Comparison of ENCODE assay signal across 10 cellular contexts in genomic region chr9:129613520-129614175, GRCh38. TPM values are rescaled to one million over a fixed set of nuclear protein-coding genes. Genes with fewer than 3 reads are reported as not detected.
DNase-seq lines count a peak whose midpoint lies in the region; ATAC-seq and TF ChIP-seq lines count a peak whose summit lies in the region.
"Had no signal": no experiment of that assay in that cellular context is flagged by ENCODE, and none has a peak within 500 bp of the region (broad histone marks: within the 10 kb centered on the region; RNA-seq: fewer than 3 reads in every experiment).

No MANE protein-coding gene starts in this region.

- TF ChIP-seq POLR2A in stomach (IDR thresholded peaks at IDR 0.05) (no peak), testis (IDR thresholded peaks at IDR 0.05) (no peak)

- peaks cover 18 to 48% (median 37%) of the 10 kb centered on the region in 4 donors for H3K4me1 ChIP-seq in stomach
- H3K4me1 ChIP-seq in testis, result peaks cover 19% of the 10 kb centered on the region

- H3K9me3 ChIP-seq in stomach (no peaks in the 10 kb centered on the region), testis (no peaks in the 10 kb centered on the region)

- H3K36me3 ChIP-seq in kidney epithelial cell (ENCODE audit: control insufficient read depth, insufficient read depth, low read length) (no peaks in the 10 kb centered on the region), stomach (no peaks in the 10 kb centered on the region), testis (ENCODE audit: low read depth, missing control alignments) (no peaks in the 10 kb centered on the region)

- DNase-seq in NCI-H146 (lab: John Stamatoyannopoulos, UW) (peak; percentile 14), NCI-H146 treated with DMSO at 0.1 percent for 48 hours (lab: John Stamatoyannopoulos, UW; ENCODE audit: unreplicated experiment) (no peak), kidney epithelial cell (ENCODE audit: low read depth) (no peak), stomach (no peak), HT-29 (ENCODE audit: low spot score) (no peak), testis (no peak)
- DNase-seq: activated CD8-positive, alpha-beta memory T cell treated with anti-CD3 and anti-CD28 coated beads for 24 hours; NCI-H1048 had no signal

- intact Hi-C loops in stomach (cut with DNase I; ENCODE audit: low total_unique reads), result loop anchor here (5.0 kb wide), 1 partner anchor 476 kb away; no protein-coding TSS in a partner anchor
- intact Hi-C loops in testis (cut with DNase I; ENCODE audit: low total_unique reads), result no loop called here

- peak overlapping the region; percentile 94 for H3K27ac ChIP-seq in angular gyrus (ENCODE audit: low read depth, low read length)
- peak overlapping the region in 4 of 5 donors; percentile 36 to 63 (median 37) for H3K27ac ChIP-seq in stomach
- no peak overlapping the region for H3K27ac ChIP-seq in testis

- H3K4me3 ChIP-seq in kidney epithelial cell (ENCODE audit: low read depth, low read length) (no peak overlapping the region), stomach (no peak overlapping the region), testis (no peak overlapping the region)

- TF ChIP-seq CTCF in kidney epithelial cell (IDR thresholded peaks at IDR 0.05; ENCODE audit: insufficient read depth, low read length, poor library complexity, severe bottlenecking) (peak; percentile 14), stomach (IDR thresholded peaks at IDR 0.05) (no peak), testis (IDR thresholded peaks at IDR 0.05) (no peak)

- ATAC-seq in HG03571 (IDR thresholded peaks at IDR 0.05; ENCODE audit: unreplicated experiment), result no peak

- H3K27me3 ChIP-seq in kidney epithelial cell (ENCODE audit: control insufficient read depth, insufficient read depth, low read length) (no peaks in the 10 kb centered on the region), stomach (no peaks in the 10 kb centered on the region), testis (no peaks in the 10 kb centered on the region)

- no peak for TF ChIP-seq EP300 in stomach (IDR thresholded peaks at IDR 0.05)

- WGBS in stomach, 5 donors, result 34 to 60% (median 54%) methylated on average over 16 to 19 of the region's 19 CpGs
- 65 to 74% methylated on average over 16 to 19 of the region's 19 CpGs for WGBS in testis, 2 donors

RNA-seq across cellular contexts. Expression of gene C9orf50, which starts 7.3 kb away (rescaled TPM):
- total RNA-seq in kidney epithelial cell (not detected in 2 replicates), stomach (not detected), testis (1 to 10 TPM; 3.7 to 9.4 TPM)
- polyA plus RNA-seq in stomach (under 1 TPM in 1 of 3 donors, not detected in 2; 0.13 TPM), testis (ENCODE audit: insufficient read depth, low read depth, low replicate concordance) (14.6 TPM)
- total RNA-seq in HT-29 (2014; rRNA removed; shearing (Covaris generic)), result not detected in 2 replicates

RNA-seq across cellular contexts. Expression of gene NTMT1, which starts 12.3 kb away (rescaled TPM):
- total RNA-seq in kidney epithelial cell (52.6 and 57.2 TPM in 2 replicates), stomach (10 to 100 TPM in 4 of 5 donors, 1 to 10 TPM in 1; 1.7 to 29.8 (median 16.1) TPM), testis (10 to 100 TPM; 71.8 to 82.6 TPM)
- polyA plus RNA-seq in stomach (10 to 100 TPM; 40.2 to 68.4 (median 45.8) TPM), testis (ENCODE audit: insufficient read depth, low read depth, low replicate concordance) (189 TPM)
- 68.7 and 83.8 TPM in 2 replicates for total RNA-seq in HT-29 (2014; rRNA removed; shearing (Covaris generic))

RNA-seq across cellular contexts. Expression of gene ASB6, which starts 28.3 kb away (rescaled TPM):
- total RNA-seq in kidney epithelial cell (27.0 and 32.0 TPM in 2 replicates), stomach (10 to 100 TPM in 4 of 5 donors, 1 to 10 TPM in 1; 7.5 to 35.6 (median 18.1) TPM), testis (10 to 100 TPM; 51.2 to 61.7 TPM)
- polyA plus RNA-seq in stomach (10 to 100 TPM in 2 of 3 donors, 1 to 10 TPM in 1; 9.6 to 12.6 (median 10.3) TPM), testis (ENCODE audit: insufficient read depth, low read depth, low replicate concordance) (21.4 TPM)
- 25.5 and 25.9 TPM in 2 replicates for total RNA-seq in HT-29 (2014; rRNA removed; shearing (Covaris generic))

RNA-seq across cellular contexts. Expression of gene PRRX2, which starts 51.8 kb away (rescaled TPM):
- total RNA-seq in kidney epithelial cell (0.27 TPM in 1 of 2 replicates, not detected in the other), stomach (1 to 10 TPM in 2 of 5 donors, under 1 TPM in 1, not detected in 2; 0.87 to 2.6 (median 1.7) TPM), testis (10 to 100 TPM; 14.6 to 19.1 TPM)
- polyA plus RNA-seq in stomach (1 to 10 TPM; 3.3 to 8.4 (median 6.7) TPM), testis (ENCODE audit: insufficient read depth, low read depth, low replicate concordance) (15.3 TPM)
- total RNA-seq in HT-29 (2014; rRNA removed; shearing (Covaris generic)), result not detected in 2 replicates

Comparison
In these comparisons a context has a peak if more than half of its experiments do, and no peak if none do; other contexts are left out.
1. H3K27ac ChIP-seq: peak in angular gyrus (single experiment) and stomach (4 of 5); none in testis (0 of 2).